ENCODE assay signal across 16 cellular contexts in the genomic region with DNA sequence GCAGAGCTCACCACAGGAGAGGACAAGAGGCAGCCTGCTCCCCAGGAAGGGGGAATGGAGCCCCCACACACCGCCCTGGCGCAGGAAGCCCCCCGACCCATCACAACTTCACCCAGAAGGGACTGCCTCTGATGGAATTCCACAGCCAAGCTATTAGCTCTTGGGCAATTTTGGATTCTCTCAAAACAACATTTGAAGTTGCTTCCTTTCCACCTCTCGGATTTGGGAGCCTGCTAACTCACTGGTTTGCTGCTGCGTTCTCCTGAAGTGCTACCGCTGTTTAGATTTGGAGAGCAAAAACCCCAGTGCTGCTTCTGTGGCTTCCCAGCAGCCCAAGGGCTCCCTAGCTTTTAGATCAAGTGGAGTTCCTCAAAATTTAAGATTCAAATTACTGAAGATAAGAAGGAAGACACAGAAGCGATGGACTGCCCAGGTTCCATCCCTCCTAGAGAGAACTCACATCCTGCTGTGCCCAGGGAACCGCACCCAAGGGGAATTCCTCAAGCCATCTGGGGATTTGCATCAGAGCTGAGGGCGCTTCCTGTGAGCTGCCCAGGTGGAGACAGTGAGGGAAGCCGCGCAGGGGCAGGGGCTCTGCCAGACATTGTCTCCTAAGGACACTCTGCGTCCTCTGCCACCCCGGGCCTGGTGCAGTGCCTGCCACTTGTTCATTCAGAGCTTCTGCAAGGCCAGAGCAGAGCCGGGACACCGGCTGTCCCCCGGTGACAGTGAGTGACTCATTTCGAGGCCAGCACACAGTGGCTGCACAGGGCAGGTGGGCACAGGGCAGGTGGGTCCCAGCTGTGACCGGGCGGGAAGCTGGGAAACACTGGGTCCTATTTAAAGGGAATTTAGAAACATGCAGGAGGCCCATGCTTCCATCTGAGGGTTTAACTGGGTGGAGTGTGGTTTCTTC. TPM values are rescaled to one million over a fixed set of nuclear protein-coding genes. Genes with fewer than 3 reads are reported as not detected.
DNase-seq lines count a peak whose midpoint lies in the region; ATAC-seq and TF ChIP-seq lines count a peak whose summit lies in the region.
"Had no signal": no experiment of that assay in that cellular context is flagged by ENCODE, and none has a peak within 500 bp of the region (broad histone marks: within the 10 kb centered on the region; RNA-seq: fewer than 3 reads in every experiment).

No MANE protein-coding gene starts in this region.

- no peaks in the 10 kb centered on the region for H3K27me3 Mint-ChIP-seq in neural crest cell (ENCODE audit: low read depth)

- ATAC-seq in heart right ventricle (peak in 1 of 8 donors; percentile 27), left cardiac atrium (no peak), aorta (ENCODE audit: low FRiP score) (no peak), GM21515 (IDR thresholded peaks at IDR 0.05; ENCODE audit: unreplicated experiment) (no peak), GM21447 (IDR thresholded peaks at IDR 0.05; ENCODE audit: unreplicated experiment) (no peak)
- ATAC-seq: pancreas had no signal

- DNase-seq in heart right ventricle (no peak), left cardiac atrium (no peak), epithelial cell of esophagus (ENCODE audit: low read depth) (peak; percentile 31), neural crest cell (ENCODE audit: low read depth, low spot score) (no peak), aorta (no peak), NCI-H2029 treated with DMSO at 0.1 percent for 48 hours (lab: John Stamatoyannopoulos, UW) (no peak)
- DNase-seq: activated CD4-positive, alpha-beta T cell treated with anti-CD3 and anti-CD28 coated beads, Interleukin-2, amount 50 U/mL, for 4 hours; DMS53; left colon; pancreas; stimulated activated CD4-positive, alpha-beta T cell treated with anti-CD3 and anti-CD28 coated beads, Interleukin-4, amount 100 ng/mL, for 4 hours had no signal

- TF ChIP-seq CTCF in heart right ventricle (IDR thresholded peaks at IDR 0.05) (no peak), epithelial cell of esophagus (IDR thresholded peaks at IDR 0.05; ENCODE audit: insufficient read depth, low read depth, low read length, missing control alignments) (no peak), neural crest cell (conservative IDR thresholded peaks at IDR 0.05) (no peak)

- H3K4me1 Mint-ChIP-seq in neural crest cell = peaks cover 46% of the 10 kb centered on the region
- H3K4me1 Mint-ChIP-seq: central memory CD8-positive, alpha-beta T cell had no signal

- 75 to 81% methylated on average over 19 of the region's 19 CpGs for WGBS in heart right ventricle, 2 donors
- 62 to 70% methylated on average over 19 of the region's 19 CpGs for WGBS in aorta, 2 donors

- peak overlapping the region; percentile 13 for H3K27ac Mint-ChIP-seq in neural crest cell (ENCODE audit: unreplicated experiment)
- H3K27ac Mint-ChIP-seq: T-helper 2 cell treated with Interferon-gamma antibody and Interleukin-4, amounts not matched to agents 5 μg/mL and 100 μg/mL, for 36 hours had no signal

- H3K27ac ChIP-seq in heart right ventricle (peak overlapping the region in 8 of 10 donors; percentile 25 to 82 (median 60)), aorta (ENCODE audit: low read depth in 1 of 2, low read length in 2 of 2) (peak overlapping the region; percentile 9 to 18)

- H3K27me3 ChIP-seq in heart right ventricle = no peaks in the 10 kb centered on the region
- H3K27me3 ChIP-seq in aorta (ENCODE audit: control insufficient read depth in 1 of 2, insufficient read depth in 2 of 2, low read length in 1 of 2) = no peaks in the 10 kb centered on the region
- H3K27me3 ChIP-seq: pancreas had no signal

- H3K9me3 ChIP-seq in heart right ventricle (no peaks in the 10 kb centered on the region), aorta (ENCODE audit: control insufficient read depth, low read length) (no peaks in the 10 kb centered on the region)
- H3K9me3 ChIP-seq: A549, pancreas had no signal

- peaks cover 0 to 6% (median 0%) of the 10 kb centered on the region in 9 donors for H3K36me3 ChIP-seq in heart right ventricle
- H3K36me3 ChIP-seq in aorta (ENCODE audit: control insufficient read depth in 1 of 2, insufficient read depth in 2 of 2, low read length in 1 of 2) = no peaks in the 10 kb centered on the region
- H3K36me3 ChIP-seq: pancreas had no signal

- H3K36me3 Mint-ChIP-seq in neural crest cell (ENCODE audit: low read depth) = no peaks in the 10 kb centered on the region

- H3K9me3 Mint-ChIP-seq in neural crest cell = no peaks in the 10 kb centered on the region
- H3K9me3 Mint-ChIP-seq: central memory CD8-positive, alpha-beta T cell; T-helper 2 cell treated with Interferon-gamma antibody and Interleukin-4, amounts not matched to agents 5 μg/mL and 100 μg/mL, for 36 hours had no signal

- H3K4me1 ChIP-seq in heart right ventricle (peaks cover 21 to 98% (median 68%) of the 10 kb centered on the region in 9 donors), aorta (ENCODE audit: control insufficient read depth in 1 of 2, insufficient read depth in 2 of 2, low read length in 2 of 2) (peaks cover 0 to 7% of the 10 kb centered on the region in 2 donors)
- H3K4me1 ChIP-seq: pancreas had no signal

- H3K4me3 ChIP-seq in heart right ventricle (no peak overlapping the region), epithelial cell of esophagus (ENCODE audit: low read length) (no peak overlapping the region), aorta (ENCODE audit: low read length in 2 of 2) (no peak overlapping the region)
- H3K4me3 ChIP-seq: A549, pancreas had no signal

- intact Hi-C loops in heart right ventricle (cut with DNase I) = loop anchor here in 2 of 10 donors (5.0 kb wide), 1 partner anchor 41 kb away; no protein-coding TSS in a partner anchor
- intact Hi-C loops in left cardiac atrium (cut with DNase I) = loop anchor here in 1 of 2 donors (5.0 kb wide), 1 partner anchor 41 kb away; no protein-coding TSS in a partner anchor
- intact Hi-C loops in aorta (cut with DNase I) = no loop called here

- H3K4me3 Mint-ChIP-seq in neural crest cell = no peak overlapping the region
- H3K4me3 Mint-ChIP-seq: central memory CD8-positive, alpha-beta T cell; T-helper 2 cell treated with Interferon-gamma antibody and Interleukin-4, amounts not matched to agents 5 μg/mL and 100 μg/mL, for 36 hours had no signal

RNA-seq across cellular contexts. Expression of a gene that starts 45.5 kb away (rescaled TPM):
- total RNA-seq in heart right ventricle = 100 to 1,000 TPM in 7 of 10 donors, 10 to 100 TPM in 3; 96.3 to 342 (median 147) TPM
- 100 to 1,000 TPM in 1 of 2 donors, 10 to 100 TPM in 1; 83.3 to 234 TPM for polyA plus RNA-seq in heart right ventricle
- total RNA-seq in left cardiac atrium = 100 to 1,000 TPM; 210 to 456 TPM
- 65.5 and 67.9 TPM in 2 replicates for total RNA-seq in neural crest cell
- total RNA-seq in aorta = 100 to 1,000 TPM; 564 to 910 TPM
- 100 to 1,000 TPM in 1 of 2 donors, 10 to 100 TPM in 1; 73.3 to 379 TPM for polyA plus RNA-seq in aorta

RNA-seq across cellular contexts. Expression of a gene that starts 45.7 kb away (rescaled TPM):
- total RNA-seq in heart right ventricle (100 to 1,000 TPM in 7 of 10 donors, 10 to 100 TPM in 3; 81.7 to 301 (median 128) TPM), left cardiac atrium (100 to 1,000 TPM; 176 to 384 TPM), neural crest cell (159 and 164 TPM in 2 replicates), aorta (1,000 to 10,000 TPM in 1 of 2 donors, 100 to 1,000 TPM in 1; 693 to 1,110 TPM)
- polyA plus RNA-seq in heart right ventricle (100 to 1,000 TPM; 111 to 265 TPM), aorta (100 to 1,000 TPM; 117 to 670 TPM)
